ENCODE assay signal across 23 cellular contexts in genomic region chr1:86470859-86471258, GRCh38. TPM values are rescaled to one million over a fixed set of nuclear protein-coding genes. Genes with fewer than 3 reads are reported as not detected.
DNase-seq lines count a peak whose midpoint lies in the region; ATAC-seq, FAIRE-seq and TF ChIP-seq lines count a peak whose summit lies in the region.
"Had no signal": no experiment of that assay in that cellular context is flagged by ENCODE, and none has a peak within 500 bp of the region (broad histone marks: within the 10 kb centered on the region; RNA-seq: fewer than 3 reads in every experiment).

No MANE protein-coding gene starts in this region.

- ATAC-seq in GM21390 (IDR thresholded peaks at IDR 0.05; ENCODE audit: unreplicated experiment): peak; percentile 46
- ATAC-seq in HG02973 (IDR thresholded peaks at IDR 0.05; ENCODE audit: unreplicated experiment): peak; percentile 68
- ATAC-seq in memory B cell (ENCODE audit: low read depth): peak; percentile 78
- ATAC-seq in left cardiac atrium: no peak
- ATAC-seq in left ventricle myocardium superior: no peak

- H3K9me3 Mint-ChIP-seq in memory B cell: no peaks in the 10 kb centered on the region
- H3K9me3 Mint-ChIP-seq: activated T-helper 2 cell treated with anti-CD3 and anti-CD28 coated beads, Interferon-gamma antibody, Interleukin-2, Interleukin-4, amounts not matched to agents 10 μg/mL and 5 μg/mL and 100 μg/mL, durations not matched to agents 14 hours and 24 hours and 36 hours; IgD-negative memory B cell had no signal

- no peak overlapping the region for H3K4me3 Mint-ChIP-seq in memory B cell

- no peak overlapping the region for H3K27ac Mint-ChIP-seq in memory B cell
- H3K27ac Mint-ChIP-seq: activated T-helper 2 cell treated with anti-CD3 and anti-CD28 coated beads, Interferon-gamma antibody, Interleukin-2, Interleukin-4, amounts not matched to agents 10 μg/mL and 5 μg/mL and 100 μg/mL, durations not matched to agents 14 hours and 24 hours and 36 hours; IgD-negative memory B cell had no signal

- H3K27me3 Mint-ChIP-seq in memory B cell: peaks cover 11% of the 10 kb centered on the region

- no peak for FAIRE-seq in RCC 7860 (lab: Jason Lieb, UNC)
- FAIRE-seq: H54 had no signal

- H3K4me1 Mint-ChIP-seq in memory B cell: peaks cover 8% of the 10 kb centered on the region

- TF ChIP-seq CTCF in GM13977 (IDR thresholded peaks at IDR 0.05; ENCODE audit: extremely low read depth, insufficient read depth, missing control alignments): no peak

- H3K36me3 Mint-ChIP-seq in memory B cell: no peaks in the 10 kb centered on the region
- H3K36me3 Mint-ChIP-seq: IgD-negative memory B cell had no signal

- DNase-seq in GM13977 (ENCODE audit: low spot score) (peak; percentile 31), memory B cell (ENCODE audit: low spot score in 2 of 2) (no peak), left cardiac atrium (no peak), left ventricle myocardium superior (no peak), RCC 7860 (ENCODE audit: low spot score) (no peak), NCI-H748 (lab: John Stamatoyannopoulos, UW; ENCODE audit: unreplicated experiment) (no peak)
- DNase-seq: COR-L47; NCI-H2081; NCI-H510A; ovary; stimulated activated CD4-positive, alpha-beta T cell treated with anti-CD3 and anti-CD28 coated beads, Interleukin-2, amount 100 ng/mL, for 48 hours; T-helper 2 cell had no signal

- intact Hi-C loops in left cardiac atrium (cut with DNase I) (loop anchor here (5.0 to 10.0 kb wide), 2 partner anchors 36 to 614 kb away; no protein-coding TSS in a partner anchor), left ventricle myocardium superior (cut with micrococcal nuclease) (loop anchor here (5.0 kb wide), 1 partner anchor 36 kb away; no protein-coding TSS in a partner anchor)

- in situ Hi-C loops in GM13977 (cut with MboI; ENCODE audit: low pct_unique_long_range_greater_than_20kb, low sequenced_read_pairs, unreplicated experiment): no loop called here

RNA-seq across cellular contexts. Expression of gene CLCA1, which starts 2.1 kb away (rescaled TPM):
- total RNA-seq in left cardiac atrium (not detected), left ventricle myocardium superior (not detected)
- total RNA-seq: activated CD8-positive, alpha-beta memory T cell treated with anti-CD3 and anti-CD28 coated beads for 36 hours; activated T-helper 2 cell treated with anti-CD3 and anti-CD28 coated beads, Interferon-gamma antibody, Interleukin-2, Interleukin-4, amounts not matched to agents 10 μg/mL and 5 μg/mL and 100 μg/mL, durations not matched to agents 14 hours and 24 hours and 36 hours; cardiac septum; liver; myocyte; temporal lobe had no signal

RNA-seq across cellular contexts. Expression of gene CLCA2, which starts 46.9 kb away (rescaled TPM):
- under 1 TPM; 0.21 to 0.53 TPM for total RNA-seq in left cardiac atrium
- total RNA-seq in left ventricle myocardium superior: not detected
- total RNA-seq: activated CD8-positive, alpha-beta memory T cell treated with anti-CD3 and anti-CD28 coated beads for 36 hours; activated T-helper 2 cell treated with anti-CD3 and anti-CD28 coated beads, Interferon-gamma antibody, Interleukin-2, Interleukin-4, amounts not matched to agents 10 μg/mL and 5 μg/mL and 100 μg/mL, durations not matched to agents 14 hours and 24 hours and 36 hours; cardiac septum; esophagus muscularis mucosa; liver had no signal

Comparison
In these comparisons a context has a peak if more than half of its experiments do, and no peak if none do; other contexts are left out.
1. ATAC-seq: peak in GM21390 (single experiment), HG02973 (single experiment) and memory B cell (single experiment); none in left cardiac atrium (0 of 2) and left ventricle myocardium superior (single experiment).